8 cellular contexts compared by ENCODE assay signal in the genomic region with DNA sequence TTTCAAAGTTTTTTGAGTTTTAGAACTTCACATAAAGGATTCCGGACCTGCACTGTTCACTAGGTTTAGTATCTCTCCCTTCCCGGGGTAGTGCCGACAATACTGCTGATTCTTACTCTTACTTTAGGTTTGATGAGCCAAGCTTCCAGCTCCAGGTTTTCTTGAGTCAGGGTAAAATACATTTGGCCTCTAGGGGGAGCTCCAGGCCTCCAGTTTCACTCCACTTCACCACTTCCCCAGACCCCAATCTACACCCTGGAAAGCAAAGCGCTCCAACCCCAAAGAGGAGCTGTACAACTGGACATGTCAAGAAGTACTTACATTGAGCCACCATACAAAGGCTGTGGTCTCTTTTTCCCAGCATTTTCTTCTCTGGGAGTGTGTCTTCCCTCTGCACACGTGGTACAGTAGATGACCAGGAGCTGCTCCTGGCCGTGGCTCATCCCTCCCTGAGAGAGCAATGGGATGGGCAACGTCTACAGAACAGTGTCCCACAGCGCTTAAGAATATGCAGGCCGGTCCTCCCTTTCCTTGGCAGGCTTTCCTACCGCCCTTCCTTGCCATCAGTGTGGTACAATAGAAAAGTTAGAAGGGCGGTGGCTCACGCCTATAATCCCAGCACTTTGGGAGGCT.
DNase-seq lines count a peak whose midpoint lies in the region; ATAC-seq and TF ChIP-seq lines count a peak whose summit lies in the region.

No MANE protein-coding gene starts in this region.

- H3K27me3 ChIP-seq in Peyer's patch (no peaks in the 10 kb centered on the region), ovary (no peaks in the 10 kb centered on the region), transverse colon (no peaks in the 10 kb centered on the region)

- H3K27ac ChIP-seq in Peyer's patch: no peak overlapping the region
- H3K27ac ChIP-seq in ovary: no peak overlapping the region
- H3K27ac ChIP-seq in transverse colon: no peak overlapping the region

- H3K4me1 ChIP-seq in Peyer's patch: no peaks in the 10 kb centered on the region
- no peaks in the 10 kb centered on the region for H3K4me1 ChIP-seq in ovary (ENCODE audit: insufficient read depth)
- H3K4me1 ChIP-seq in transverse colon: peaks cover 0 to 5% (median 0%) of the 10 kb centered on the region in 4 donors

- in situ Hi-C loops in transverse colon (cut with MboI; ENCODE audit: low pct_ligation_motif_present in 1 of 4, low pct_unique_long_range_greater_than_20kb in 1 of 4, low sequenced_read_pairs in 3 of 4): loop anchor here in 3 of 4 donors (10.0 kb wide), 2 partner anchors 240 to 250 kb away; partner anchors contain the start of gene CD200R1 (in 2 of the 3)

- TF ChIP-seq CTCF in GM10266 (IDR thresholded peaks at IDR 0.05; ENCODE audit: control insufficient read depth, insufficient read depth, low read depth, missing control alignments): peak; percentile 68
- TF ChIP-seq CTCF in Peyer's patch (IDR thresholded peaks at IDR 0.05): peak; percentile 36 to 74 (median 66)
- peak; percentile 65 for TF ChIP-seq CTCF in fibroblast of the aortic adventitia (IDR thresholded peaks at IDR 0.05; ENCODE audit: insufficient read depth, low read length)
- TF ChIP-seq CTCF in ovary (IDR thresholded peaks at IDR 0.05): no peak
- TF ChIP-seq CTCF in transverse colon (IDR thresholded peaks at IDR 0.05): peak; percentile 63 to 77 (median 71)

- no peak for ATAC-seq in HG02840 (IDR thresholded peaks at IDR 0.05; ENCODE audit: low FRiP score, unreplicated experiment)

- intact Hi-C loops in ovary (cut with DNase I): no loop called here
- intact Hi-C loops in transverse colon (cut with DNase I; ENCODE audit: low total_unique reads): loop anchor here (10.0 kb wide), 2 partner anchors 80 to 250 kb away; no protein-coding TSS in a partner anchor

- TF ChIP-seq EP300 in ovary (IDR thresholded peaks at IDR 0.05) (no peak), transverse colon (IDR thresholded peaks at IDR 0.05; ENCODE audit: low read depth) (no peak)

- DNase-seq in GM10266 (ENCODE audit: extremely low spot score) (peak; percentile 50), HuH-7 (ENCODE audit: low spot score) (peak; percentile 70), Peyer's patch (peak in 2 of 3 donors; percentile 64 to 83), activated T-cell treated with anti-CD3 and anti-CD28 coated beads for 48 hours (ENCODE audit: low read depth) (peak; percentile 46), fibroblast of the aortic adventitia (ENCODE audit: low read depth) (peak; percentile 96), ovary (peak in 3 of 5 donors; percentile 18 to 40 (median 35)), transverse colon (peak; percentile 52)

- H3K36me3 ChIP-seq in Peyer's patch: no peaks in the 10 kb centered on the region
- no peaks in the 10 kb centered on the region for H3K36me3 ChIP-seq in ovary
- H3K36me3 ChIP-seq in transverse colon: no peaks in the 10 kb centered on the region

- TF ChIP-seq POLR2A in Peyer's patch (IDR thresholded peaks at IDR 0.05) (no peak), ovary (IDR thresholded peaks at IDR 0.05) (no peak), transverse colon (IDR thresholded peaks at IDR 0.05) (no peak)

- WGBS in ovary, 3 donors: 71 to 85% (median 79%) methylated on average over 12 of the region's 12 CpGs
- WGBS in transverse colon (ENCODE audit: low coverage in 1 of 2), 2 donors: 49 to 64% methylated on average over 4 to 12 of the region's 12 CpGs

- no peaks in the 10 kb centered on the region for H3K9me3 ChIP-seq in Peyer's patch
- H3K9me3 ChIP-seq in ovary: no peaks in the 10 kb centered on the region
- no peaks in the 10 kb centered on the region for H3K9me3 ChIP-seq in transverse colon

- H3K4me3 ChIP-seq in Peyer's patch (no peak overlapping the region), fibroblast of the aortic adventitia (ENCODE audit: low read depth, low read length) (no peak overlapping the region), ovary (no peak overlapping the region), transverse colon (no peak overlapping the region)

Comparison
In these comparisons a context has a peak if more than half of its experiments do, and no peak if none do; other contexts are left out.
1. DNase-seq: peak in every context shown above with its lines; median percentile 96 in fibroblast of the aortic adventitia; 74 in Peyer's patch; 70 in HuH-7; 52 in transverse colon; 50 in GM10266; 46 in activated T-cell treated with anti-CD3 and anti-CD28 coated beads for 48 hours; 35 in ovary.
2. CTCF ChIP-seq: peak in GM10266 (single experiment), Peyer's patch (6 of 6), fibroblast of the aortic adventitia (single experiment) and transverse colon (5 of 5); none in ovary (0 of 3).